In the genomic region with DNA sequence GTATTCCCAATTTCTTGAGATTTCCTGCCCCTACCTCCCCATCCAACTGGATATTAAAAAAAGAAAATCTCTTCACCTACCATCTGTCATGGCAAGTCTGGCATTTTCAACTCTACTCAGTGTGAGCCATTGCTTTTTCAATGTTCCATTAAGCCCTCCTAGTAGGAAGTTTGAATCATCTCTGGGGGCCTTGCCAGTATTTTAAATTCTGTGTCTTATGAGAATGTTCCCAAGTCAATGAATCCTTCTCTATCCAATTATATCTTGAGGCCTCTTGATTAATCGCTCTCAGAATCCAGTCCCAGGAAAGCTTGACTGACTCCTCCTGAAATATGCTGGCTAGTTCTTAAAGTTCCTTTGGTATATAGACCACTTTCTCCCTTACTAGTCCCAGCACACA, we compare ENCODE assay signal across 28 cellular contexts.
"Had no signal": no experiment of that assay in that cellular context is flagged by ENCODE, and none has a peak within 500 bp of the region (broad histone marks: within the 10 kb centered on the region; RNA-seq: fewer than 3 reads in every experiment).

No MANE protein-coding gene starts in this region.

- H3K36me3 Mint-ChIP-seq: naive B cell, type B pancreatic cell had no signal

- H3K9me3 Mint-ChIP-seq: natural killer cell treated with Interleukin-12 subunit alpha and Interleukin-12 subunit beta and Interleukin-15 and Interleukin-18, amount 100 ng/mL, for 72 hours; type B pancreatic cell had no signal

- H3K79me2 ChIP-seq: parathyroid adenoma had no signal

- H3K9ac ChIP-seq: parathyroid adenoma had no signal

- H3K27ac ChIP-seq: dorsolateral prefrontal cortex, heart right ventricle, left lung, neutrophil, parathyroid adenoma, right lobe of liver, stomach, tibial artery had no signal

- H3K36me3 ChIP-seq: heart right ventricle, left lung, neutrophil, right lobe of liver, stomach, tibial artery had no signal

- ATAC-seq: heart right ventricle; left cardiac atrium; left lung; mucosa of descending colon; natural killer cell treated with Interleukin-12 subunit alpha and Interleukin-12 subunit beta and Interleukin-15 and Interleukin-18, amount 100 ng/mL, for 72 hours; right lobe of liver had no signal

- H3K4me1 Mint-ChIP-seq: naive B cell, neural crest cell had no signal

- H2AFZ ChIP-seq: parathyroid adenoma had no signal

- H3K4me3 Mint-ChIP-seq: mesothelial cell of epicardium; naive B cell; natural killer cell treated with Interleukin-12 subunit alpha and Interleukin-12 subunit beta and Interleukin-15 and Interleukin-18, amount 100 ng/mL, for 72 hours; neural crest cell; type B pancreatic cell had no signal

- DNase-seq: dorsolateral prefrontal cortex; effector CD4-positive, alpha-beta T cell; foreskin melanocyte; glutamatergic neuron; heart right ventricle; hippocampal formation; left cardiac atrium; left lung; mesenchymal stem cell; mucosa of descending colon; naive B cell; right lobe of liver; stimulated activated CD4-positive, alpha-beta T cell treated with anti-CD3 and anti-CD28 coated beads, Interleukin-12 subunit alpha, Interleukin-12 subunit beta, amount 100 ng/mL, for 4 hours; stimulated activated CD4-positive, alpha-beta T cell treated with anti-CD3 and anti-CD28 coated beads, Interleukin-1b, Interleukin-23, amount 100 ng/mL, for 48 hours; stimulated activated CD4-positive, alpha-beta T cell treated with anti-CD3 and anti-CD28 coated beads, Interleukin-4, amount 100 ng/mL, for 1 hour; stimulated activated CD8-positive, alpha-beta memory T cell treated with anti-CD3 and anti-CD28 coated beads, Interleukin-4, amount 100 ng/mL, for 48 hours; stimulated activated naive CD4-positive, alpha-beta T cell treated with Interleukin-2 at 50 U/mL for 16 hours; stomach; tibial artery had no signal

- FAIRE-seq: islet of Langerhans had no signal

- H3K27ac Mint-ChIP-seq: mesothelial cell of epicardium; naive B cell; natural killer cell treated with Interleukin-12 subunit alpha and Interleukin-12 subunit beta and Interleukin-15 and Interleukin-18, amount 100 ng/mL, for 72 hours; progenitor cell of endocrine pancreas; type B pancreatic cell had no signal

- H3K4me2 ChIP-seq: smooth muscle cell had no signal

- H3K27me3 ChIP-seq: heart right ventricle, left lung, neutrophil, right lobe of liver, stomach, tibial artery had no signal

- H3K4me3 ChIP-seq: dorsolateral prefrontal cortex, heart right ventricle, left lung, mucosa of descending colon, right lobe of liver, smooth muscle cell, stomach, tibial artery had no signal

- H3K9me3 ChIP-seq: mucosa of descending colon, neutrophil, right lobe of liver had no signal

- H3K27me3 Mint-ChIP-seq: progenitor cell of endocrine pancreas, type B pancreatic cell had no signal

- H3K4me1 ChIP-seq: left lung, parathyroid adenoma, right lobe of liver, stomach, tibial artery had no signal
